ENCODE assay signal across 21 cellular contexts in genomic region chr13:43883636-43884035, GRCh38.
"Had no signal": no experiment of that assay in that cellular context is flagged by ENCODE, and none has a peak within 500 bp of the region (broad histone marks: within the 10 kb centered on the region; RNA-seq: fewer than 3 reads in every experiment).

No MANE protein-coding gene starts in this region.

- H3K27me3 ChIP-seq: SJCRH30 had no signal

- H3K36me3 ChIP-seq: cardiac muscle cell, SJCRH30 had no signal

- DNase-seq: activated CD4-positive, alpha-beta T cell treated with anti-CD3 and anti-CD28 coated beads, Interleukin-2, amount 10 ng/mL, durations not matched to agents 24 days and 14 days; activated CD4-positive, alpha-beta T cell treated with anti-CD3 and anti-CD28 coated beads, Interleukin-2, amount 50 U/mL, for 4 hours; activated CD8-positive, alpha-beta T cell treated with anti-CD3 and anti-CD28 coated beads for 36 hours; activated gamma-delta T cell; activated naive CD4-positive, alpha-beta T cell treated with Interleukin-2 at 50 U/mL for 16 hours; activated naive CD8-positive, alpha-beta T cell treated with anti-CD3 and anti-CD28 coated beads, Interleukin-2, amount 10 ng/mL, durations not matched to agents 7 days and 5 days; activated T-cell treated with anti-CD3 and anti-CD28 coated beads, Interleukin-2, amount 50 U/mL, for 24 hours; KG1; MM.1S; MV-4-11; NCI-H1092; NCI-H1436 treated with DMSO at 0.1 percent for 48 hours; NCI-H1694 treated with DMSO at 0.1 percent for 48 hours; NCI-H2029; NCI-H345; NCI-H524 treated with DMSO at 0.1 percent for 48 hours; SHP77; SJCRH30 had no signal

- ATAC-seq: activated CD8-positive, alpha-beta T cell treated with anti-CD3 and anti-CD28 coated beads for 36 hours; Panc1 had no signal

- H3K4me1 ChIP-seq: SJCRH30 had no signal

- H3K4me3 ChIP-seq: cardiac muscle cell, SJCRH30, SK-N-MC had no signal

- H3K27ac ChIP-seq: cardiac muscle cell, SJCRH30, SK-N-MC had no signal

- H3K9me3 ChIP-seq: SJCRH30 had no signal
